ENCODE assay signal across 20 cellular contexts in genomic region chr1:29501227-29501976, GRCh38.
DNase-seq lines count a peak whose midpoint lies in the region; ATAC-seq, FAIRE-seq and TF ChIP-seq lines count a peak whose summit lies in the region.
"Had no signal": no experiment of that assay in that cellular context is flagged by ENCODE, and none has a peak within 500 bp of the region (broad histone marks: within the 10 kb centered on the region; RNA-seq: fewer than 3 reads in every experiment).

No MANE protein-coding gene starts in this region.

- no peak overlapping the region for H2BK120ac ChIP-seq in neuronal stem cell (ENCODE audit: low read depth, low read length)

- no peak overlapping the region for H4K8ac ChIP-seq in neuronal stem cell (ENCODE audit: low read depth, low read length)

- intact Hi-C loops in pancreas (cut with DNase I): no loop called here

- H3K18ac ChIP-seq in neuronal stem cell (ENCODE audit: low read length): no peak overlapping the region

- no peak overlapping the region for H3K4ac ChIP-seq in neuronal stem cell (ENCODE audit: low read length)

- DNase-seq in dedifferentiated amniotic fluid mesenchymal stem cell (ENCODE audit: extremely low spot score) (peak; percentile 22), neuronal stem cell (ENCODE audit: low spot score) (no peak), DMS53 (lab: John Stamatoyannopoulos, UW) (no peak), GM13976 (ENCODE audit: low spot score) (no peak), NCI-H2107 treated with DMSO at 0.1 percent for 48 hours (lab: John Stamatoyannopoulos, UW; ENCODE audit: unreplicated experiment) (no peak), pancreas (no peak)
- DNase-seq: CD4-positive, alpha-beta T cell; DMS79; GOT3; MV-4-11; NCI-H1417; NCI-H187 treated with DMSO at 0.1 percent for 48 hours; NCI-H2171 treated with DMSO at 0.1 percent for 48 hours; NCI-H446 treated with DMSO at 0.1 percent for 48 hours; NK-92 treated with Interleukin-12 subunit alpha and Interleukin-12 subunit beta, amount 100 ng/mL, for 24 hours; OCI-M1; SIG-M5 had no signal

- no peak overlapping the region for H3K23ac ChIP-seq in neuronal stem cell (ENCODE audit: low read depth, low read length, poor library complexity)

- H3K4me2 ChIP-seq in neuronal stem cell (ENCODE audit: insufficient read depth, low read length, poor library complexity, severe bottlenecking): no peak overlapping the region

- TF ChIP-seq CTCF in GM13976 (IDR thresholded peaks at IDR 0.05; ENCODE audit: borderline replicate concordance, control extremely low read depth, extremely low read depth, insufficient read depth, missing control alignments) (no peak), pancreas (IDR thresholded peaks at IDR 0.05) (no peak)

- in situ Hi-C loops in GM13976 (cut with MboI; ENCODE audit: low sequenced_read_pairs, unreplicated experiment): no loop called here

- H3K79me1 ChIP-seq in neuronal stem cell (ENCODE audit: low read depth, low read length): no peaks in the 10 kb centered on the region

- FAIRE-seq in pancreas (lab: Jason Lieb, UNC): no peak
- FAIRE-seq: K562 had no signal

- H3K9ac ChIP-seq in HUES48 (ENCODE audit: low read depth, low read length) (peak overlapping the region; percentile 22; the same call in 1 of the 2 replicates), iPS-18a (ENCODE audit: low read length) (no peak overlapping the region), neuronal stem cell (ENCODE audit: low read depth, low read length, poor library complexity) (no peak overlapping the region)

- H3K4me3 ChIP-seq in HUES48 (ENCODE audit: low read depth, low read length) (peak overlapping the region; percentile 23; the same call in 1 of the 2 replicates), iPS-18a (ENCODE audit: low read length) (no peak overlapping the region), neuronal stem cell (ENCODE audit: low read length in 2 of 2) (no peak overlapping the region), pancreas (no peak overlapping the region)
- H3K4me3 ChIP-seq: K562 had no signal

- H4K91ac ChIP-seq in neuronal stem cell (ENCODE audit: low read depth, low read length, poor library complexity): no peak overlapping the region

- H2AFZ ChIP-seq in neuronal stem cell (ENCODE audit: low read length): no peak overlapping the region

- H3K9me3 ChIP-seq in HUES48 (ENCODE audit: control insufficient read depth, insufficient read depth, low read length) (no peaks in the 10 kb centered on the region), iPS-18a (ENCODE audit: control insufficient read depth, low read depth, low read length) (no peaks in the 10 kb centered on the region), neuronal stem cell (replicated peaks in 1 of 2; ENCODE audit: control insufficient read depth in 2 of 2, insufficient read depth in 1 of 2, low read depth in 1 of 2, low read length in 2 of 2) (peaks cover 0 to 4% of the 10 kb centered on the region in 2 donors), pancreas (no peaks in the 10 kb centered on the region)

- no peak overlapping the region for H2BK5ac ChIP-seq in neuronal stem cell (ENCODE audit: low read length)

- no peak overlapping the region for H3K14ac ChIP-seq in neuronal stem cell (ENCODE audit: low read length)

- peaks cover 30% of the 10 kb centered on the region for H3K4me1 ChIP-seq in HUES48 (ENCODE audit: control insufficient read depth, insufficient read depth, low read length)
- H3K4me1 ChIP-seq in iPS-18a (ENCODE audit: control insufficient read depth, low read depth, low read length): peaks cover 35% of the 10 kb centered on the region
- H3K4me1 ChIP-seq in neuronal stem cell (ENCODE audit: control insufficient read depth in 2 of 2, insufficient read depth in 1 of 2, low read depth in 1 of 2, low read length in 2 of 2): peaks cover 12 to 20% of the 10 kb centered on the region in 2 donors
- H3K4me1 ChIP-seq in pancreas: no peaks in the 10 kb centered on the region

- no peak for ATAC-seq in pancreas
- ATAC-seq: K562 had no signal

- no peak overlapping the region for H2BK12ac ChIP-seq in neuronal stem cell (ENCODE audit: low read length)

- H3K27ac ChIP-seq in HUES48 (ENCODE audit: low read depth, low read length) (peak overlapping the region; percentile 89), iPS-18a (ENCODE audit: low read length) (peak overlapping the region; percentile 25), neuronal stem cell (replicated peaks; ENCODE audit: low read length) (peak overlapping the region; percentile 55), pancreas (no peak overlapping the region)

- no CpG with 5 or more reads among the region's 8 CpGs for WGBS in neuronal stem cell (ENCODE audit: extremely low coverage in 2 of 2, insufficient read length in 2 of 2, insufficient replicate concordance in 1 of 2), 2 donors
- 44 to 45% methylated on average over 8 of the region's 8 CpGs for WGBS in pancreas, 2 donors

- no peaks in the 10 kb centered on the region for H3K36me3 ChIP-seq in HUES48 (ENCODE audit: control insufficient read depth, insufficient read depth, low read length)
- H3K36me3 ChIP-seq in iPS-18a (ENCODE audit: control insufficient read depth, low read depth, low read length): no peaks in the 10 kb centered on the region
- no peaks in the 10 kb centered on the region for H3K36me3 ChIP-seq in neuronal stem cell (replicated peaks in 1 of 2; ENCODE audit: control insufficient read depth in 2 of 2, insufficient read depth in 2 of 2, low read length in 2 of 2)
- no peaks in the 10 kb centered on the region for H3K36me3 ChIP-seq in pancreas

- no peak overlapping the region for H2AK5ac ChIP-seq in neuronal stem cell (ENCODE audit: low read depth, low read length)

- no peak overlapping the region for H2BK15ac ChIP-seq in neuronal stem cell (ENCODE audit: low read length)

- H3K27me3 ChIP-seq in HUES48 (ENCODE audit: control insufficient read depth, insufficient read depth, low read length) (no peaks in the 10 kb centered on the region), iPS-18a (ENCODE audit: control insufficient read depth, insufficient read depth, low read length) (no peaks in the 10 kb centered on the region), neuronal stem cell (ENCODE audit: control insufficient read depth in 3 of 3, insufficient read depth in 3 of 3, low read depth in 1 of 3, low read length in 3 of 3) (no peaks in the 10 kb centered on the region), pancreas (no peaks in the 10 kb centered on the region)

Comparison
In these comparisons a context has a peak if more than half of its experiments do, and no peak if none do; other contexts are left out.
1. H3K27ac ChIP-seq: peak in HUES48 (single experiment), iPS-18a (single experiment) and neuronal stem cell (single experiment); none in pancreas (0 of 4).